Comparison of ENCODE assay signal across 1 cellular context in genomic region chr19:18726417-18726767, GRCh38.
TF ChIP-seq lines count a peak whose summit lies in the region.

No MANE protein-coding gene starts in this region.

TF ChIP-seq in HepG2, 621 proteins besides CTCF, POLR2A, EP300 and RAD21:
- TF ChIP-seq ATF7 (IDR thresholded peaks at IDR 0.05) (peak; percentile 71), ATF7 (CRISPR knock-in tag; IDR thresholded peaks at IDR 0.05) (no peak), ATM (IDR thresholded peaks at IDR 0.05; ENCODE audit: borderline replicate concordance) (no peak), NFKBIZ (CRISPR knock-in tag; IDR thresholded peaks at IDR 0.05) (no peak)
